1 cellular context compared by ENCODE assay signal in genomic region chr10:124481717-124482116, GRCh38.
TF ChIP-seq lines count a peak whose summit lies in the region.

No MANE protein-coding gene starts in this region.

TF ChIP-seq in HEK293, 187 proteins besides CTCF, POLR2A, EP300 and RAD21 (continued from another document):
- TF ChIP-seq, protein P1, sequence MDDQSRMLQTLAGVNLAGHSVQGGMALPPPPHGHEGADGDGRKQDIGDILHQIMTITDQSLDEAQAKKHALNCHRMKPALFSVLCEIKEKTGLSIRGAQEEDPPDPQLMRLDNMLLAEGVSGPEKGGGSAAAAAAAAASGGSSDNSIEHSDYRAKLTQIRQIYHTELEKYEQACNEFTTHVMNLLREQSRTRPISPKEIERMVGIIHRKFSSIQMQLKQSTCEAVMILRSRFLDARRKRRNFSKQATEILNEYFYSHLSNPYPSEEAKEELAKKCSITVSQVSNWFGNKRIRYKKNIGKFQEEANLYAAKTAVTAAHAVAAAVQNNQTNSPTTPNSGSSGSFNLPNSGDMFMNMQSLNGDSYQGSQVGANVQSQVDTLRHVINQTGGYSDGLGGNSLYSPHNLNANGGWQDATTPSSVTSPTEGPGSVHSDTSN (CRISPR knock-in tag; IDR thresholded peaks at IDR 0.05): no peak
- no peak for TF ChIP-seq ZNF175 (tag by site-specific recombination; IDR thresholded peaks at IDR 0.05)
- TF ChIP-seq GLIS2 (tag by site-specific recombination; IDR thresholded peaks at IDR 0.05): 0 out of 2 replicates have a peak, but pooled peaks have one; percentile 33
